Comparison of ENCODE assay signal across 1 cellular context in genomic region chr5:150542933-150543445, GRCh38.
TF ChIP-seq lines count a peak whose summit lies in the region.

No MANE protein-coding gene starts in this region.

TF ChIP-seq in HepG2, 621 proteins besides CTCF, POLR2A, EP300 and RAD21 (continued from another document and continues in another):
- TF ChIP-seq ZFP82 (CRISPR knock-in tag; IDR thresholded peaks at IDR 0.05; ENCODE audit: borderline replicate concordance) (0 out of 2 replicates have a peak, but pooled peaks have one; percentile 59), KDM6A (CRISPR knock-in tag; IDR thresholded peaks at IDR 0.05; ENCODE audit: low read depth) (peak; percentile 100), HNF1B (CRISPR knock-in tag; IDR thresholded peaks at IDR 0.05) (peak; percentile 97), ZNF652 (CRISPR knock-in tag; IDR thresholded peaks at IDR 0.05; ENCODE audit: borderline replicate concordance, low read depth) (peak; percentile 72; the same call in 1 of the 2 replicates), JUND (CRISPR knock-in tag; IDR thresholded peaks at IDR 0.05) (peak; percentile 96), THAP11 (CRISPR knock-in tag; IDR thresholded peaks at IDR 0.05) (peak; percentile 85), ZFP41 (CRISPR knock-in tag; IDR thresholded peaks at IDR 0.05; ENCODE audit: borderline replicate concordance) (no peak), AHDC1 (CRISPR knock-in tag; IDR thresholded peaks at IDR 0.05; ENCODE audit: borderline replicate concordance) (peak; percentile 95), ZNF776 (CRISPR knock-in tag; IDR thresholded peaks at IDR 0.05) (no peak), ZBTB37 (CRISPR knock-in tag; IDR thresholded peaks at IDR 0.05) (no peak), NFE2L2 (IDR thresholded peaks at IDR 0.05; ENCODE audit: low read length) (no peak; the same call in 1 of the 2 replicates), ZNF704 (CRISPR knock-in tag; IDR thresholded peaks at IDR 0.05; ENCODE audit: borderline replicate concordance) (no peak), MYNN (CRISPR knock-in tag; IDR thresholded peaks at IDR 0.05; ENCODE audit: low read depth) (peak; percentile 77; the same call in 1 of the 2 replicates), TBX2 (CRISPR knock-in tag; IDR thresholded peaks at IDR 0.05; ENCODE audit: borderline replicate concordance) (peak; percentile 99), PHF21A (CRISPR knock-in tag; IDR thresholded peaks at IDR 0.05) (peak; percentile 97), ZNF563 (CRISPR knock-in tag; IDR thresholded peaks at IDR 0.05) (peak; percentile 88), HOXD1 (CRISPR knock-in tag; IDR thresholded peaks at IDR 0.05) (peak; percentile 98), HMG20B (CRISPR knock-in tag; conservative IDR thresholded peaks at IDR 0.05) (peak; percentile 80), SP1 (IDR thresholded peaks at IDR 0.05) (no peak), SP1 (CRISPR knock-in tag; IDR thresholded peaks at IDR 0.05) (peak; percentile 65), ZBTB8A (CRISPR knock-in tag; IDR thresholded peaks at IDR 0.05; ENCODE audit: borderline replicate concordance, low read depth) (no peak), MNT (IDR thresholded peaks at IDR 0.05) (peak; percentile 74), SOX13 (IDR thresholded peaks at IDR 0.05) (peak; percentile 92), SOX13 (CRISPR knock-in tag; conservative IDR thresholded peaks at IDR 0.05 in 1 of 2, IDR thresholded peaks at IDR 0.05 in 1 of 2) (peak in 1 of 2 experiments; percentile 96; a peak in 2 of 4 replicates), ZBTB25 (CRISPR knock-in tag; IDR thresholded peaks at IDR 0.05) (peak; percentile 95), IKZF1 (IDR thresholded peaks at IDR 0.05) (no peak), ZNF143 (CRISPR knock-in tag; IDR thresholded peaks at IDR 0.05) (peak; percentile 80), ZNF138 (CRISPR knock-in tag; IDR thresholded peaks at IDR 0.05; ENCODE audit: low read depth) (no peak), ZSCAN30 (CRISPR knock-in tag; IDR thresholded peaks at IDR 0.05) (no peak), ZGPAT (CRISPR knock-in tag; IDR thresholded peaks at IDR 0.05) (peak; percentile 99), FOXP1 (IDR thresholded peaks at IDR 0.05) (peak; percentile 98), FOXP1 (CRISPR knock-in tag; IDR thresholded peaks at IDR 0.05) (peak; percentile 99), FOXP4 (CRISPR knock-in tag; IDR thresholded peaks at IDR 0.05) (peak; percentile 100), RBAK (CRISPR knock-in tag; IDR thresholded peaks at IDR 0.05) (peak; percentile 75; the same call in 1 of the 2 replicates), TCF7L2 (IDR thresholded peaks at IDR 0.05; ENCODE audit: low read depth, low read length) (no peak), PHF5A (CRISPR knock-in tag; IDR thresholded peaks at IDR 0.05; ENCODE audit: low read depth, unreplicated experiment) (peak; percentile 99), ZNF775 (CRISPR knock-in tag; IDR thresholded peaks at IDR 0.05; ENCODE audit: borderline replicate concordance) (0 out of 2 replicates have a peak, but pooled peaks have one; percentile 58), ZNF746 (CRISPR knock-in tag; IDR thresholded peaks at IDR 0.05) (peak; percentile 94), ZFY (CRISPR knock-in tag; IDR thresholded peaks at IDR 0.05) (peak; percentile 92), RNF219 (CRISPR knock-in tag; IDR thresholded peaks at IDR 0.05) (peak; percentile 95), STAT5B (CRISPR knock-in tag; IDR thresholded peaks at IDR 0.05) (peak; percentile 94; the same call in 1 of the 2 replicates), ZFX (CRISPR knock-in tag; IDR thresholded peaks at IDR 0.05; ENCODE audit: low read depth) (peak; percentile 97)
